1 cellular context compared by ENCODE assay signal in genomic region chr3:23953523-23953922, GRCh38.
TF ChIP-seq lines count a peak whose summit lies in the region.

No MANE protein-coding gene starts in this region.

TF ChIP-seq in SK-N-SH, 30 proteins besides CTCF, POLR2A, EP300 and RAD21 (continued from another document):
- TF ChIP-seq REST (IDR thresholded peaks at IDR 0.05; ENCODE audit: low read depth, low read length): no peak
- no peak for TF ChIP-seq USF2 (IDR thresholded peaks at IDR 0.05; ENCODE audit: borderline replicate concordance, low read depth, low read length)
- peak; percentile 23 for TF ChIP-seq CHD2 (IDR thresholded peaks at IDR 0.05; ENCODE audit: low read length, partially characterized antibody)
- peak; percentile 87 for TF ChIP-seq GATA2 (CRISPR knock-in tag; IDR thresholded peaks at IDR 0.05)
- TF ChIP-seq POLR2AphosphoS5 (IDR thresholded peaks at IDR 0.05; ENCODE audit: low read depth, low read length): no peak
- TF ChIP-seq MXI1 (IDR thresholded peaks at IDR 0.05; ENCODE audit: low read depth, low read length): no peak
- no peak for TF ChIP-seq RXRA (IDR thresholded peaks at IDR 0.05; ENCODE audit: borderline replicate concordance, low read depth)
- no peak for TF ChIP-seq TAF1 (IDR thresholded peaks at IDR 0.05; ENCODE audit: borderline replicate concordance, low read depth, low read length)
- no peak for TF ChIP-seq RFX5 (IDR thresholded peaks at IDR 0.05; ENCODE audit: low read length)
- TF ChIP-seq FOXJ3 (CRISPR knock-in tag; IDR thresholded peaks at IDR 0.05): no peak
- no peak for TF ChIP-seq TCF12 (IDR thresholded peaks at IDR 0.05)
- no peak for TF ChIP-seq NRF1 (IDR thresholded peaks at IDR 0.05; ENCODE audit: low read depth, low read length)
- TF ChIP-seq RCOR1 (IDR thresholded peaks at IDR 0.05; ENCODE audit: low read length): peak; percentile 54; the same call in 1 of the 2 replicates
- TF ChIP-seq PBX3 (IDR thresholded peaks at IDR 0.05): no peak
- no peak for TF ChIP-seq SMC3 (IDR thresholded peaks at IDR 0.05; ENCODE audit: low read depth, low read length)
- no peak for TF ChIP-seq NFIC (IDR thresholded peaks at IDR 0.05; ENCODE audit: borderline replicate concordance)
- TF ChIP-seq, protein P1, sequence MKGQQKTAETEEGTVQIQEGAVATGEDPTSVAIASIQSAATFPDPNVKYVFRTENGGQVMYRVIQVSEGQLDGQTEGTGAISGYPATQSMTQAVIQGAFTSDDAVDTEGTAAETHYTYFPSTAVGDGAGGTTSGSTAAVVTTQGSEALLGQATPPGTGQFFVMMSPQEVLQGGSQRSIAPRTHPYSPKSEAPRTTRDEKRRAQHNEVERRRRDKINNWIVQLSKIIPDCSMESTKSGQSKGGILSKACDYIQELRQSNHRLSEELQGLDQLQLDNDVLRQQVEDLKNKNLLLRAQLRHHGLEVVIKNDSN (IDR thresholded peaks at IDR 0.05; ENCODE audit: borderline replicate concordance, low read depth): no peak
- no peak for TF ChIP-seq TEAD4 (IDR thresholded peaks at IDR 0.05; ENCODE audit: borderline replicate concordance, insufficient read depth)
- no peak for TF ChIP-seq EZH2phosphoT487 (IDR thresholded peaks at IDR 0.05; ENCODE audit: borderline replicate concordance, low read depth)
- no peak for TF ChIP-seq ELF1 (IDR thresholded peaks at IDR 0.05)
- TF ChIP-seq MEF2A (IDR thresholded peaks at IDR 0.05; ENCODE audit: borderline replicate concordance, low read depth): no peak
